In genomic region chr2:110048255-110049197, GRCh38 we compare ENCODE assay signal across 8 cellular contexts.
DNase-seq lines count a peak whose midpoint lies in the region; ATAC-seq and TF ChIP-seq lines count a peak whose summit lies in the region.
"Not testable (repeated sequence)": the region's sequence is repeated elsewhere in the genome, so short reads cannot be mapped to it uniquely, and the experiment has no call there.

No MANE protein-coding gene starts in this region.

- H3K27me3 ChIP-seq in GM23338 (ENCODE audit: insufficient read depth); hepatocyte; upper lobe of right lung: not testable (repeated sequence)

- ATAC-seq in GM23338 (peak; percentile 37; the same call in 2 of the 3 replicates), SK-N-SH treated with all-trans-retinoic acid at 6 μM for 48 hours (peak; percentile 39; the same call in 2 of the 3 replicates), sciatic nerve (peak; percentile 11), upper lobe of right lung (peak; percentile 6)

- H3K9me2 ChIP-seq in GM23338 (ENCODE audit: insufficient read depth); hepatocyte (replicated peaks; ENCODE audit: insufficient read depth): not testable (repeated sequence)

- H3K4me1 Mint-ChIP-seq in GM23338: not testable (repeated sequence)

- H3K4me1 ChIP-seq in GM23338 (ENCODE audit: insufficient read depth); hepatocyte (ENCODE audit: insufficient read depth); upper lobe of right lung: not testable (repeated sequence)

- H3K9me3 ChIP-seq in hepatocyte (ENCODE audit: low read depth); upper lobe of right lung: not testable (repeated sequence)

- TF ChIP-seq CTCF in GM23338 (conservative IDR thresholded peaks at IDR 0.05; ENCODE audit: low read depth in 2 of 2); hepatocyte (IDR thresholded peaks at IDR 0.05; ENCODE audit: poor library complexity); lower leg skin (IDR thresholded peaks at IDR 0.05); upper lobe of right lung (IDR thresholded peaks at IDR 0.05): not testable (repeated sequence)

- not testable (repeated sequence) for H3K27me3 Mint-ChIP-seq in GM23338 (ENCODE audit: insufficient read depth, low read depth, poor library complexity)

- not testable (repeated sequence) for H2AFZ ChIP-seq in GM23338, hepatocyte

- not testable (repeated sequence) for H3K79me2 ChIP-seq in GM23338 (replicated peaks; ENCODE audit: insufficient read depth); hepatocyte

- H3K4me2 ChIP-seq in GM23338, hepatocyte: not testable (repeated sequence)

- H3K36me3 ChIP-seq in GM23338 (ENCODE audit: insufficient read depth); hepatocyte (replicated peaks; ENCODE audit: insufficient read depth, low read depth); upper lobe of right lung: not testable (repeated sequence)

- not testable (repeated sequence) for H3K9me3 Mint-ChIP-seq in GM23338

- intact Hi-C loops in lower leg skin (cut with DNase I; ENCODE audit: low total_unique reads); sciatic nerve (cut with DNase I); upper lobe of right lung (cut with DNase I): not testable (repeated sequence)

- TF ChIP-seq POLR2A in lower leg skin (IDR thresholded peaks at IDR 0.05): not testable (repeated sequence)

- not testable (repeated sequence) for H3K27ac ChIP-seq in GM23338 (ENCODE audit: low read depth); hepatocyte; upper lobe of right lung

- not testable (repeated sequence) for H3F3A ChIP-seq in GM23338 (replicated peaks; ENCODE audit: low read depth)

- 78% methylated on average over 14 of the region's 16 CpGs for WGBS in hepatocyte (ENCODE audit: low lambda C conversion rate, missing lambda C conversion rate)
- 83 to 88% methylated on average over 5 to 13 of the region's 16 CpGs for WGBS in lower leg skin, 2 donors

- H3K4me3 Mint-ChIP-seq in GM23338: not testable (repeated sequence)

- peak; percentile 0 for DNase-seq in GM23338 (ENCODE audit: low spot score)
- DNase-seq in ecto neural progenitor cell (ENCODE audit: low spot score): peak; percentile 28
- peak; percentile 1 for DNase-seq in hepatocyte (ENCODE audit: low spot score)
- peak; percentile 9 to 63 for DNase-seq in lower leg skin (ENCODE audit: low spot score in 2 of 2)
- DNase-seq in myocyte (ENCODE audit: low read depth): peak; percentile 24
- not testable (repeated sequence) for DNase-seq in sciatic nerve (ENCODE audit: low spot score)
- peak; percentile 55 for DNase-seq in upper lobe of right lung

- H3K4me3 ChIP-seq in GM23338; hepatocyte; lower leg skin (ENCODE audit: low read depth, poor library complexity, severe bottlenecking); upper lobe of right lung: not testable (repeated sequence)

- H3K36me3 Mint-ChIP-seq in GM23338 (ENCODE audit: low read depth): not testable (repeated sequence)

- not testable (repeated sequence) for H3K27ac Mint-ChIP-seq in GM23338

- H4K20me1 ChIP-seq in GM23338 (replicated peaks; ENCODE audit: insufficient read depth); hepatocyte (ENCODE audit: insufficient read depth, poor library complexity, severe bottlenecking): not testable (repeated sequence)
